In genomic region chr12:19439059-19440018, GRCh38 we compare ENCODE assay signal across 8 cellular contexts. TPM values are rescaled to one million over a fixed set of nuclear protein-coding genes. Genes with fewer than 3 reads are reported as not detected.
DNase-seq lines count a peak whose midpoint lies in the region; ATAC-seq and TF ChIP-seq lines count a peak whose summit lies in the region.

AEBP2 (plus strand) TSS chr12:19439492; CDS start chr12:19439700, 208 bp downstream.

- TF ChIP-seq CTCF in GM12864 (IDR thresholded peaks at IDR 0.05; ENCODE audit: low read depth, low read length, missing control alignments) (no peak), transverse colon (IDR thresholded peaks at IDR 0.05) (no peak)

- TF ChIP-seq EP300 in transverse colon (IDR thresholded peaks at IDR 0.05; ENCODE audit: low read depth): no peak

- peak; percentile 77 for ATAC-seq in HG02623 (IDR thresholded peaks at IDR 0.05; ENCODE audit: unreplicated experiment)

- WGBS in transverse colon (ENCODE audit: low coverage in 1 of 2), 2 donors: 8 to 75% methylated on average over 3 to 63 of the region's 102 CpGs

- H3K27ac ChIP-seq in transverse colon: peak within 1 kb of the TSS; percentile 88 to 95 (median 92)

- intact Hi-C loops in cardiac septum (cut with DNase I) (no loop called here), transverse colon (cut with DNase I; ENCODE audit: low total_unique reads) (no loop called here)

- H3K36me3 ChIP-seq in adipocyte (ENCODE audit: control insufficient read depth, insufficient read depth, low read length, severe bottlenecking): peaks cover 3% of the 10 kb centered on the region
- H3K36me3 ChIP-seq in transverse colon: no peaks in the 10 kb centered on the region

- in situ Hi-C loops in transverse colon (cut with MboI; ENCODE audit: low pct_ligation_motif_present in 1 of 4, low pct_unique_long_range_greater_than_20kb in 1 of 4, low sequenced_read_pairs in 3 of 4): no loop called here

- peak within 1 kb of the TSS; percentile 99 for H3K4me3 ChIP-seq in GM12864 (ENCODE audit: low read depth, low read length)
- peak within 1 kb of the TSS; percentile 98 for H3K4me3 ChIP-seq in adipocyte (ENCODE audit: low read length)
- H3K4me3 ChIP-seq in transverse colon: peak within 1 kb of the TSS; percentile 81 to 98 (median 96)

- H3K4me1 ChIP-seq in adipocyte (ENCODE audit: control insufficient read depth, insufficient read depth, low read length) (peaks cover 13% of the 10 kb centered on the region), transverse colon (peaks cover 5 to 20% (median 10%) of the 10 kb centered on the region in 4 donors)

- peak; percentile 85 for DNase-seq in GM12864 (ENCODE audit: low read depth)
- DNase-seq in NCI-H1092 treated with DMSO at 0.1 percent for 48 hours (lab: John Stamatoyannopoulos, UW): peak; percentile 85
- peak; percentile 94 for DNase-seq in T follicular helper cell (ENCODE audit: low read depth)
- peak; percentile 98 for DNase-seq in adipocyte (ENCODE audit: low read depth)
- DNase-seq in cardiac septum (ENCODE audit: low spot score): peak; percentile 96
- DNase-seq in pons (ENCODE audit: low spot score): peak; percentile 93
- peak; percentile 92 for DNase-seq in transverse colon

- no peaks in the 10 kb centered on the region for H3K9me3 ChIP-seq in adipocyte (ENCODE audit: control insufficient read depth, low read length)
- no peaks in the 10 kb centered on the region for H3K9me3 ChIP-seq in transverse colon

- peak; percentile 77 for TF ChIP-seq POLR2A in transverse colon (IDR thresholded peaks at IDR 0.05)

- peak within 1 kb of the TSS; percentile 96 for H3K9ac ChIP-seq in adipocyte (ENCODE audit: low read length)

- H3K27me3 ChIP-seq in adipocyte (replicated peaks; ENCODE audit: control insufficient read depth, insufficient read depth, low read length): no peaks in the 10 kb centered on the region
- no peaks in the 10 kb centered on the region for H3K27me3 ChIP-seq in transverse colon

RNA-seq across cellular contexts. Expression of gene AEBP2, which starts in this region (rescaled TPM):
- total RNA-seq in cardiac septum (27.2 TPM), transverse colon (10 to 100 TPM; 12.5 to 37.3 (median 32.2) TPM)

Comparison
In these comparisons a context has a peak if more than half of its experiments do, and no peak if none do; other contexts are left out.
1. Peak in every context shown above with its lines: DNase-seq, ATAC-seq, H3K4me3 ChIP-seq and H3K27ac ChIP-seq.